In the genomic region with DNA sequence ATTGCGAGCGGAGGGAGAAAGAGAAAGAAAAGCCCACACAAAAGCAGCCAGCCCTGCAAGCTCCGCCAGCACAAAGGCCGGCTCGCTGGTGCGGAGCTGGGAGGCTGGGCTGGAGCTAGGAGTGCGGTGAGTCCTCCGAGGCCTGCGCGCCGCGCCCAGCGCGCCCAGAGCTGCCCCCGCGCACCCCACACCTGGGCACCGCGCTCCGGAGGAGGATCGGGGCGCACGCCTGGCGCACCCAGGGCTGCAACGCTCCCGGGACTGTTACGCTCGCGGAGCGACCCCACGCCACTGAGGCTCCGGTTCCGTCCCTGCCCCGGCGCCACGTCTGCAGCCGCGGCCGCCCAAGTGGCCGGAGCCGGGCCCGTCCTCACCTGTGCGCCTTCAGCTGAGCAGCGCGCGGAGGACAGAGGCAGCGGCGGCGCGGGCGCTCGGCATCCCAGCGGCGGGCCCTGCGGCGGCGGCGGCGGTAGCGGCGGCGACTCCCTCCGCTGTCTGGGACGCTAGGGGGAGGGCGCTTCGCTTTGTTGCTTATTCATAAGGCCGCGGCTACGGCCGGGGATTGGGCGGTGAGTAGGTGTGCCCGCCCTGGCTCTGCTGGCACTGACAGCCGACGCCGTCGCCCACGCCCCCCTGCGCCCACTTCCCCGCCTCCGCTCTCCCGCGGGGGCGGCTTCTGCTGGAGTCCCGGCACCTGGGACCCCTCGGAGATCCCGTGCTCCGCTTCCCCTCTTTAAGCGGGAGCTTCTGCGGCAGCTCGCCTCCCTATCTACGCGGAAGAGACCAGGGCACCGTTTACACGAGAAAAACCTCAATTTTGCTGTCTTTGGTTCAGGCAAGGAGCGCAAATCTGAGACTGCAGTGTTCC, we compare ENCODE assay signal across 8 cellular contexts. TPM values are rescaled to one million over a fixed set of nuclear protein-coding genes. Genes with fewer than 3 reads are reported as not detected.
DNase-seq lines count a peak whose midpoint lies in the region; ATAC-seq lines count a peak whose summit lies in the region.

TSS of gene ARMH4 (minus strand) at position 513 of the 868 bp plus-strand sequence. CDS start 12,855 bp downstream, outside the sequence.

- peaks cover 59% of the 10 kb centered on the region for H3K27me3 Mint-ChIP-seq in activated CD4-positive, alpha-beta T cell treated with anti-CD3 and anti-CD28 coated beads, Interleukin-2, amount 10 ng/mL, durations not matched to agents 7 days and 5 days

- H3K4me1 Mint-ChIP-seq in activated CD4-positive, alpha-beta T cell treated with anti-CD3 and anti-CD28 coated beads, Interleukin-2, amount 10 ng/mL, durations not matched to agents 7 days and 5 days, result peaks cover 15% of the 10 kb centered on the region

- ATAC-seq in GM19035 (IDR thresholded peaks at IDR 0.05; ENCODE audit: unreplicated experiment), result peak; percentile 96
- peak; percentile 91 for ATAC-seq in HG03342 (IDR thresholded peaks at IDR 0.05; ENCODE audit: unreplicated experiment)

- peak; percentile 88 for DNase-seq in AG08396 (ENCODE audit: low spot score)
- peak; percentile 20 to 81 for DNase-seq in NCI-H446 (lab: John Stamatoyannopoulos, UW)
- peak; percentile 80 for DNase-seq in activated CD4-positive, alpha-beta T cell treated with anti-CD3 and anti-CD28 coated beads, Interleukin-2, amount 10 ng/mL, durations not matched to agents 7 days and 5 days
- peak; percentile 71 for DNase-seq in dedifferentiated amniotic fluid mesenchymal stem cell (ENCODE audit: extremely low spot score)
- peak; percentile 97 for DNase-seq in left kidney (ENCODE audit: low read depth, low spot score)
- peak; percentile 59 for DNase-seq in stimulated activated CD4-positive, alpha-beta T cell treated with anti-CD3 and anti-CD28 coated beads, Interleukin-1b, Interleukin-23, amount 100 ng/mL, for 48 hours

- POLR2A ChIA-PET in activated CD4-positive, alpha-beta T cell treated with anti-CD3 and anti-CD28 coated beads, Interleukin-2, amount 10 ng/mL, durations not matched to agents 7 days and 5 days (lab: Charles Lee), result no interaction called here

- H3K9me3 Mint-ChIP-seq in activated CD4-positive, alpha-beta T cell treated with anti-CD3 and anti-CD28 coated beads, Interleukin-2, amount 10 ng/mL, durations not matched to agents 7 days and 5 days, result no peaks in the 10 kb centered on the region

- no peaks in the 10 kb centered on the region for H3K36me3 Mint-ChIP-seq in activated CD4-positive, alpha-beta T cell treated with anti-CD3 and anti-CD28 coated beads, Interleukin-2, amount 10 ng/mL, durations not matched to agents 7 days and 5 days (ENCODE audit: low read depth)

- CTCF ChIA-PET in activated CD4-positive, alpha-beta T cell treated with anti-CD3 and anti-CD28 coated beads, Interleukin-2, amount 10 ng/mL, durations not matched to agents 7 days and 5 days (lab: Charles Lee), result no interaction called here

- H3K27ac Mint-ChIP-seq in activated CD4-positive, alpha-beta T cell treated with anti-CD3 and anti-CD28 coated beads, Interleukin-2, amount 10 ng/mL, durations not matched to agents 7 days and 5 days, result no peak within 1 kb of the TSS

- H3K4me3 Mint-ChIP-seq in activated CD4-positive, alpha-beta T cell treated with anti-CD3 and anti-CD28 coated beads, Interleukin-2, amount 10 ng/mL, durations not matched to agents 7 days and 5 days, result peak within 1 kb of the TSS; percentile 73

RNA-seq across cellular contexts. Expression of gene ARMH4, which starts in this region (rescaled TPM):
- total RNA-seq in activated CD4-positive, alpha-beta T cell treated with anti-CD3 and anti-CD28 coated beads, Interleukin-2, amount 10 ng/mL, durations not matched to agents 7 days and 5 days, result under 1 TPM in 1 of 2 experiments, not detected in 1; 0.07 TPM

Comparison
In these comparisons a context has a peak if more than half of its experiments do, and no peak if none do; other contexts are left out.
1. Peak in every context shown above with its lines: DNase-seq and ATAC-seq.
2. Peak in DNase-seq in activated CD4-positive, alpha-beta T cell treated with anti-CD3 and anti-CD28 coated beads, Interleukin-2, amount 10 ng/mL, durations not matched to agents 7 days and 5 days; RNA of the gene not detected or under 1 TPM.